ENCODE assay signal across 1 cellular context in the genomic region with DNA sequence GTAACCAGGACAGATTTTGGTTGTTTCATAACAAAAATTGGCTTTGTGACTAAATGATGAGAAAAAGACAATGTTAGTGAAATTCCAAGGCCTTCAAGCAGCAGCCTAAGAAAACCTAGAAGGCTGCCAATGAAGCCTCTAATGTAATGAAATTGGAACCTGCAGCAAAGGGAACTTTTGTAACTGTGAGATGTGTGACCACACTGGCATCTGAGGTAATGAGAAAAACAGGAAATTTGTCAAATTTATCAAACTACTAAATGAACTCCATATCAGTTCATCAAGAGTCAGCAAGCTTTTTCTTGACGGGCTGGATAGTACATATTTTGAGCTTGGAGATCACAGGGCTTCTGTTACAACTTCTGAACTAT.
TF ChIP-seq lines count a peak whose summit lies in the region.

No MANE protein-coding gene starts in this region.

TF ChIP-seq in GM23338, 12 proteins besides CTCF, POLR2A, EP300 and RAD21 (continued from another document):
- TF ChIP-seq ZNF462 (CRISPR knock-in tag; IDR thresholded peaks at IDR 0.05) (no peak), STAT1 (IDR thresholded peaks at IDR 0.05; ENCODE audit: unreplicated experiment) (no peak), ZNF331 (CRISPR knock-in tag; IDR thresholded peaks at IDR 0.05; ENCODE audit: low read depth) (no peak)
TF ChIP-seq in GM23338: peak in this region for 0.
